Comparison of ENCODE assay signal across 10 cellular contexts in genomic region chr4:125735107-125735506, GRCh38.
DNase-seq lines count a peak whose midpoint lies in the region; ATAC-seq and TF ChIP-seq lines count a peak whose summit lies in the region.
"Had no signal": no experiment of that assay in that cellular context is flagged by ENCODE, and none has a peak within 500 bp of the region (broad histone marks: within the 10 kb centered on the region; RNA-seq: fewer than 3 reads in every experiment).

No MANE protein-coding gene starts in this region.

- H3K9me3 Mint-ChIP-seq in neural progenitor cell = peaks cover 5% of the 10 kb centered on the region
- H3K9me3 Mint-ChIP-seq: activated naive CD4-positive, alpha-beta T cell treated with anti-CD3 and anti-CD28 coated beads, Interleukin-2, amount 10 ng/mL, durations not matched to agents 7 days and 5 days had no signal

- H3K36me3 ChIP-seq in RWPE2 (ENCODE audit: low read depth) = no peaks in the 10 kb centered on the region
- H3K36me3 ChIP-seq in neural progenitor cell = no peaks in the 10 kb centered on the region

- no peak overlapping the region for H3K9ac ChIP-seq in neural progenitor cell

- DNase-seq in EH (ENCODE audit: low read depth) = peak; percentile 90
- DNase-seq in RWPE2 (ENCODE audit: low spot score) = peak; percentile 77
- peak; percentile 97 for DNase-seq in fibroblast of pulmonary artery (ENCODE audit: low read depth)
- DNase-seq in neural progenitor cell (ENCODE audit: low spot score) = peak; percentile 54
- no peak for DNase-seq in NCI-H1694 (lab: John Stamatoyannopoulos, UW)
- no peak for DNase-seq in globus pallidus (ENCODE audit: low spot score)
- no peak for DNase-seq in coronary artery (ENCODE audit: low spot score)
- DNase-seq: activated naive CD4-positive, alpha-beta T cell treated with anti-CD3 and anti-CD28 coated beads, Interleukin-2, amount 10 ng/mL, durations not matched to agents 7 days and 5 days; DMS53 had no signal

- peaks cover 67% of the 10 kb centered on the region for H3K4me1 Mint-ChIP-seq in neural progenitor cell
- H3K4me1 Mint-ChIP-seq: activated naive CD4-positive, alpha-beta T cell treated with anti-CD3 and anti-CD28 coated beads, Interleukin-2, amount 10 ng/mL, durations not matched to agents 7 days and 5 days had no signal

- no peaks in the 10 kb centered on the region for H3F3A ChIP-seq in neural progenitor cell (ENCODE audit: low read depth)

- peaks cover 7% of the 10 kb centered on the region for H3K36me3 Mint-ChIP-seq in neural progenitor cell
- H3K36me3 Mint-ChIP-seq: activated naive CD4-positive, alpha-beta T cell treated with anti-CD3 and anti-CD28 coated beads, Interleukin-2, amount 10 ng/mL, durations not matched to agents 7 days and 5 days had no signal

- H3K4me1 ChIP-seq in RWPE2 (ENCODE audit: insufficient read depth, poor library complexity, severe bottlenecking) (peaks cover 36% of the 10 kb centered on the region), neural progenitor cell (peaks cover 13% of the 10 kb centered on the region)

- H4K20me1 ChIP-seq in neural progenitor cell (ENCODE audit: low read depth) = no peaks in the 10 kb centered on the region

- peak; percentile 99 for ATAC-seq in RWPE2 (ENCODE audit: low read depth)
- ATAC-seq in GM21825 (IDR thresholded peaks at IDR 0.05; ENCODE audit: unreplicated experiment) = no peak

- H3K27ac ChIP-seq in RWPE2 (ENCODE audit: poor library complexity, severe bottlenecking) (peak overlapping the region; percentile 77), neural progenitor cell (no peak overlapping the region), coronary artery (no peak overlapping the region)

- no peaks in the 10 kb centered on the region for H3K27me3 Mint-ChIP-seq in neural progenitor cell (ENCODE audit: insufficient read depth, low read depth)
- H3K27me3 Mint-ChIP-seq: activated naive CD4-positive, alpha-beta T cell treated with anti-CD3 and anti-CD28 coated beads, Interleukin-2, amount 10 ng/mL, durations not matched to agents 7 days and 5 days had no signal

- TF ChIP-seq CTCF in RWPE2 (IDR thresholded peaks at IDR 0.05; ENCODE audit: poor library complexity, severe bottlenecking) (no peak), fibroblast of pulmonary artery (IDR thresholded peaks at IDR 0.05; ENCODE audit: low read length, missing control alignments) (no peak), neural progenitor cell (IDR thresholded peaks at IDR 0.05) (no peak), coronary artery (IDR thresholded peaks at IDR 0.05) (no peak)

- peak overlapping the region; percentile 65 for H3K4me3 Mint-ChIP-seq in neural progenitor cell
- H3K4me3 Mint-ChIP-seq: activated naive CD4-positive, alpha-beta T cell treated with anti-CD3 and anti-CD28 coated beads, Interleukin-2, amount 10 ng/mL, durations not matched to agents 7 days and 5 days had no signal

- no peak overlapping the region for H3K4me2 ChIP-seq in neural progenitor cell

- H2AFZ ChIP-seq in neural progenitor cell (replicated peaks) = no peak overlapping the region

- H3K9me3 ChIP-seq in RWPE2 (ENCODE audit: severe bottlenecking) (no peaks in the 10 kb centered on the region), neural progenitor cell (ENCODE audit: low read depth) (no peaks in the 10 kb centered on the region)

- H3K27ac Mint-ChIP-seq in neural progenitor cell = peak overlapping the region; percentile 97
- H3K27ac Mint-ChIP-seq: activated naive CD4-positive, alpha-beta T cell treated with anti-CD3 and anti-CD28 coated beads, Interleukin-2, amount 10 ng/mL, durations not matched to agents 7 days and 5 days had no signal

- no peaks in the 10 kb centered on the region for H3K79me2 ChIP-seq in neural progenitor cell (ENCODE audit: low read depth)

- H3K4me3 ChIP-seq in RWPE2 (ENCODE audit: severe bottlenecking) (no peak overlapping the region), fibroblast of pulmonary artery (replicated peaks; ENCODE audit: low read depth, low read length) (no peak overlapping the region), neural progenitor cell (no peak overlapping the region), coronary artery (no peak overlapping the region)

- H3K27me3 ChIP-seq in RWPE2 (ENCODE audit: insufficient read depth, poor library complexity, severe bottlenecking) = no peaks in the 10 kb centered on the region
- no peaks in the 10 kb centered on the region for H3K27me3 ChIP-seq in neural progenitor cell

Comparison
In these comparisons a context has a peak if more than half of its experiments do, and no peak if none do; other contexts are left out.
1. DNase-seq: peak in EH (single experiment), RWPE2 (single experiment), fibroblast of pulmonary artery (single experiment) and neural progenitor cell (single experiment); none in NCI-H1694 (single experiment), globus pallidus (single experiment) and coronary artery (single experiment).